In the genomic region with DNA sequence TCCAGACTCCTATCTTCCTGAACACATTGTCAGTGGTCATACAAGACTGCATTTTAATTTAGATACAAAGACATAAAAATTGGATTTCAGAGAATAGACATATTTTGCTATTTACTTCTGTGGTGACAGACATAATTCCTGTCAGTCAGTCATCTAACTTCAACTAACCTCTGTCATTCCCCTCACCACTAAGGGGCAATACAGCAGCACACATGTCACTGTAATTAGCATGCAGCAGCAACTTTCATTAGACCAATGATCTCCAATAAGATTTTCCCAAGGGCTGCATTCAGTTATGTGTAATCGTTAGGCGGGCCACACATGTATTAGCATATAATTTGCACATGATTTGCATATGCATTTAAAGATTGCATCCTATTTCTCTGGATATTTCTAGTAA, we compare ENCODE assay signal across 19 cellular contexts.
DNase-seq lines count a peak whose midpoint lies in the region; ATAC-seq, FAIRE-seq and TF ChIP-seq lines count a peak whose summit lies in the region.
"Had no signal": no experiment of that assay in that cellular context is flagged by ENCODE, and none has a peak within 500 bp of the region (broad histone marks: within the 10 kb centered on the region; RNA-seq: fewer than 3 reads in every experiment).

No MANE protein-coding gene starts in this region.

- H3K4me1 Mint-ChIP-seq in brain, result peaks cover 11% of the 10 kb centered on the region

- peak overlapping the region in 1 of 5 experiments; percentile 14 for H3K4me3 Mint-ChIP-seq in brain
- H3K4me3 Mint-ChIP-seq: activated naive CD8-positive, alpha-beta T cell; activated T-helper 1 cell treated with anti-CD3 and anti-CD28 coated beads, Interleukin-12 subunit alpha, Interleukin-12 subunit beta, Interleukin-2, Interleukin-4 antibody, amounts not matched to agents 30 ng/mL and 10 ng/mL and 1 ng/mL, durations not matched to agents 14 hours and 24 hours and 36 hours; dendritic cell treated with granulocyte-macrophage colony-stimulating factor and Interleukin-4, amounts not matched to agents 40 ng/mL and 50 ng/mL, for 4 days had no signal

- H3K27me3 Mint-ChIP-seq in brain, result no peaks in the 10 kb centered on the region
- H3K27me3 Mint-ChIP-seq: activated naive CD8-positive, alpha-beta T cell had no signal

- FAIRE-seq in D721Med (lab: Jason Lieb, UNC) (no peak), RCC 7860 (lab: Jason Lieb, UNC) (no peak)

- no peak for ATAC-seq in GM21528 (IDR thresholded peaks at IDR 0.05; ENCODE audit: low FRiP score, unreplicated experiment)
- ATAC-seq: activated CD4-positive, CD25-positive, alpha-beta regulatory T cell treated with anti-CD3 and anti-CD28 coated beads, Interleukin-2, amount 50 U/mL, for 24 hours had no signal

- TF ChIP-seq CTCF in D721Med (IDR thresholded peaks at IDR 0.05; ENCODE audit: insufficient read depth, missing control alignments) (peak; percentile 40), brain (conservative IDR thresholded peaks at IDR 0.05) (peak in 1 of 2 experiments; percentile 18)

- no peaks in the 10 kb centered on the region for H3K9me3 Mint-ChIP-seq in brain
- H3K9me3 Mint-ChIP-seq: activated T-helper 1 cell treated with anti-CD3 and anti-CD28 coated beads, Interleukin-12 subunit alpha, Interleukin-12 subunit beta, Interleukin-2, Interleukin-4 antibody, amounts not matched to agents 30 ng/mL and 10 ng/mL and 1 ng/mL, durations not matched to agents 14 hours and 24 hours and 36 hours; dendritic cell treated with granulocyte-macrophage colony-stimulating factor and Interleukin-4, amounts not matched to agents 40 ng/mL and 50 ng/mL, for 4 days had no signal

- H3K36me3 Mint-ChIP-seq in brain, result no peaks in the 10 kb centered on the region
- H3K36me3 Mint-ChIP-seq: activated naive CD8-positive, alpha-beta T cell had no signal

- H3K27ac Mint-ChIP-seq in brain, result peak overlapping the region in 3 of 5 experiments; percentile 15 to 79 (median 56)
- H3K27ac Mint-ChIP-seq: activated naive CD8-positive, alpha-beta T cell; activated T-helper 1 cell treated with anti-CD3 and anti-CD28 coated beads, Interleukin-12 subunit alpha, Interleukin-12 subunit beta, Interleukin-2, Interleukin-4 antibody, amounts not matched to agents 30 ng/mL and 10 ng/mL and 1 ng/mL, durations not matched to agents 14 hours and 24 hours and 36 hours; dendritic cell treated with granulocyte-macrophage colony-stimulating factor and Interleukin-4, amounts not matched to agents 40 ng/mL and 50 ng/mL, for 4 days had no signal

- peak; percentile 68 for DNase-seq in Ammon's horn (ENCODE audit: low spot score)
- DNase-seq in D721Med (ENCODE audit: insufficient read length, low spot score), result no peak
- peak; percentile 45 for DNase-seq in NCI-H69 (lab: John Stamatoyannopoulos, UW)
- no peak for DNase-seq in RCC 7860 (ENCODE audit: low spot score)
- DNase-seq in amniotic stem cell (lab: John Stamatoyannopoulos, UW), result no peak
- DNase-seq in HCEC 1CT, result no peak
- DNase-seq: BE2C, brain microvascular endothelial cell, IMR-90, midbrain, NCI-H2081 treated with DMSO at 0.1 percent for 48 hours, T-helper 1 cell, testis had no signal

Comparison
In these comparisons a context has a peak if more than half of its experiments do, and no peak if none do; other contexts are left out.
1. DNase-seq: peak in Ammon's horn (single experiment) and NCI-H69 (single experiment); none in D721Med (single experiment), RCC 7860 (single experiment), amniotic stem cell (single experiment) and HCEC 1CT (single experiment).